In genomic region chr11:91798240-91798639, GRCh38 we compare ENCODE assay signal across 20 cellular contexts.
"Had no signal": no experiment of that assay in that cellular context is flagged by ENCODE, and none has a peak within 500 bp of the region (broad histone marks: within the 10 kb centered on the region; RNA-seq: fewer than 3 reads in every experiment).

No MANE protein-coding gene starts in this region.

- DNase-seq: heart right ventricle; left colon; left lung; naive thymus-derived CD8-positive, alpha-beta T cell; ovary; right lobe of liver; stimulated activated CD4-positive, alpha-beta T cell treated with anti-CD3 and anti-CD28 coated beads, Interleukin-1b, Interleukin-23, amount 100 ng/mL, for 48 hours; stimulated activated CD4-positive, alpha-beta T cell treated with anti-CD3 and anti-CD28 coated beads, Interleukin-2, amount 100 ng/mL, for 48 hours; stimulated activated CD4-positive, alpha-beta T cell treated with anti-CD3 and anti-CD28 coated beads, Interleukin-4, amount 100 ng/mL, for 4 hours; stimulated activated CD8-positive, alpha-beta memory T cell treated with anti-CD3 and anti-CD28 coated beads, Interleukin-4, amount 100 ng/mL, for 48 hours; stomach; testis; thyroid gland; transverse colon; upper lobe of right lung had no signal

- H3K4me3 ChIP-seq: heart right ventricle, hepatocyte, left lung, lung, neural progenitor cell, ovary, right atrium auricular region, right lobe of liver, smooth muscle cell, stomach, testis, thyroid gland, transverse colon, upper lobe of right lung had no signal

- H3K79me2 ChIP-seq: hepatocyte had no signal

- H3K27ac ChIP-seq: heart right ventricle, hepatocyte, left lung, neural progenitor cell, ovary, right atrium auricular region, right lobe of liver, testis, thyroid gland, transverse colon, upper lobe of right lung had no signal

- H2AFZ ChIP-seq: hepatocyte, neural progenitor cell had no signal

- H3K27me3 ChIP-seq: hepatocyte, left lung, neural progenitor cell, ovary, right atrium auricular region, right lobe of liver, stomach, testis, thyroid gland, transverse colon, upper lobe of right lung had no signal

- H3K4me1 ChIP-seq: left lung, right atrium auricular region, thyroid gland, transverse colon had no signal

- H3K9me3 ChIP-seq: heart right ventricle, left lung, ovary, right atrium auricular region, right lobe of liver, stomach, testis, thyroid gland, transverse colon, upper lobe of right lung had no signal

- ATAC-seq: heart right ventricle; left colon; left lung; naive thymus-derived CD8-positive, alpha-beta T cell; upper lobe of right lung had no signal

- H3K36me3 ChIP-seq: heart right ventricle, left lung, neural progenitor cell, ovary, right atrium auricular region, right lobe of liver, stomach, thyroid gland, transverse colon, upper lobe of right lung had no signal

- H3K9ac ChIP-seq: neural progenitor cell had no signal

- H3K4me2 ChIP-seq: hepatocyte, neural progenitor cell, smooth muscle cell had no signal
